ENCODE assay signal across 8 cellular contexts in genomic region chr2:219541611-219542180, GRCh38. TPM values are rescaled to one million over a fixed set of nuclear protein-coding genes. Genes with fewer than 3 reads are reported as not detected.
DNase-seq lines count a peak whose midpoint lies in the region; ATAC-seq, FAIRE-seq and TF ChIP-seq lines count a peak whose summit lies in the region.

No MANE protein-coding gene starts in this region.

- ATAC-seq in GM21723 (IDR thresholded peaks at IDR 0.05; ENCODE audit: unreplicated experiment) (peak; percentile 54), pancreas (peak; percentile 48 to 75 (median 66))

- no peaks in the 10 kb centered on the region for H3K9me3 ChIP-seq in pancreas
- H3K9me3 ChIP-seq in tibial nerve: no peaks in the 10 kb centered on the region

- TF ChIP-seq EP300 in tibial nerve (IDR thresholded peaks at IDR 0.05): peak in 1 of 2 donors; percentile 11

- peak; percentile 64 for DNase-seq in DMS79 treated with DMSO at 0.1 percent for 48 hours (lab: John Stamatoyannopoulos, UW)
- peak; percentile 91 for DNase-seq in KBM-7
- DNase-seq in RKO (ENCODE audit: low spot score): peak; percentile 77
- peak; percentile 80 for DNase-seq in activated effector memory CD4-positive, alpha-beta T cell treated with Interleukin-2 at 50 U/mL for 16 hours
- peak; percentile 36 for DNase-seq in foreskin melanocyte
- peak; percentile 87 to 98 (median 95) for DNase-seq in pancreas
- peak; percentile 41 to 67 for DNase-seq in tibial nerve (ENCODE audit: low spot score in 2 of 2)

- TF ChIP-seq CTCF in pancreas (IDR thresholded peaks at IDR 0.05) (peak; percentile 86 to 96 (median 93)), tibial nerve (IDR thresholded peaks at IDR 0.05) (peak; percentile 82 to 98 (median 90))

- H3K36me3 ChIP-seq in pancreas (peaks cover 2 to 26% (median 19%) of the 10 kb centered on the region in 3 donors), tibial nerve (peaks cover 0 to 26% (median 0%) of the 10 kb centered on the region in 3 donors)

- FAIRE-seq in pancreas (lab: Jason Lieb, UNC): no peak

- in situ Hi-C loops in KBM-7 (cut with MboI; ENCODE audit: low pct_unique_long_range_greater_than_20kb, low sequenced_read_pairs): no loop called here

- no peaks in the 10 kb centered on the region for H3K27me3 ChIP-seq in pancreas
- H3K27me3 ChIP-seq in tibial nerve: no peaks in the 10 kb centered on the region

- intact Hi-C loops in pancreas (cut with DNase I): loop anchor here in 2 of 3 donors (2.0 to 5.0 kb wide), 2 partner anchors 101 kb away; no protein-coding TSS in a partner anchor

- H3K4me3 ChIP-seq in pancreas: peak overlapping the region in 3 of 4 donors; percentile 79 to 92 (median 90)
- H3K4me3 ChIP-seq in tibial nerve: peak overlapping the region in 3 of 4 donors; percentile 17 to 30 (median 25)

- H3K4me1 ChIP-seq in pancreas (peaks cover 0 to 9% (median 5%) of the 10 kb centered on the region in 3 donors), tibial nerve (peaks cover 0 to 73% (median 41%) of the 10 kb centered on the region in 4 donors)

- H3K27ac ChIP-seq in pancreas: peak overlapping the region; percentile 5 to 98 (median 55)
- peak overlapping the region; percentile 41 to 97 (median 74) for H3K27ac ChIP-seq in tibial nerve

- no peak for TF ChIP-seq POLR2A in tibial nerve (IDR thresholded peaks at IDR 0.05)

- 5 to 6% methylated on average over 41 to 48 of the region's 48 CpGs for WGBS in pancreas, 2 donors
- 10 to 22% methylated on average over 17 to 29 of the region's 48 CpGs for WGBS in tibial nerve, 2 donors

RNA-seq across cellular contexts. Expression of gene CHPF, which starts 1.9 kb away (rescaled TPM):
- total RNA-seq in pancreas (100 to 1,000 TPM in 1 of 6 donors, 10 to 100 TPM in 5; 55.1 to 105 (median 68.5) TPM), tibial nerve (10 to 100 TPM; 51.3 to 91.2 (median 62.9) TPM)
- 10 to 100 TPM; 63.4 to 83.3 TPM for polyA plus RNA-seq in pancreas

RNA-seq across cellular contexts. Expression of gene TMEM198, which starts 2.1 kb away (rescaled TPM):
- 1 to 10 TPM; 2.6 to 7.1 (median 5.1) TPM for total RNA-seq in pancreas
- polyA plus RNA-seq in pancreas: 10 to 100 TPM in 1 of 2 donors, 1 to 10 TPM in 1; 9.0 to 13.3 TPM
- total RNA-seq in tibial nerve: 1 to 10 TPM; 1.6 to 2.4 (median 1.9) TPM

RNA-seq across cellular contexts. Expression of gene ASIC4, which starts 27.4 kb away (rescaled TPM):
- total RNA-seq in pancreas (under 1 TPM in 2 of 6 donors, not detected in 4; 0.04 to 0.09 TPM), tibial nerve (1 to 10 TPM in 1 of 4 donors, under 1 TPM in 1, not detected in 2; 0.42 to 3.0 TPM)
- under 1 TPM; 0.27 to 0.38 TPM for polyA plus RNA-seq in pancreas

RNA-seq across cellular contexts. Expression of gene OBSL1, which starts 29.6 kb away (rescaled TPM):
- 10 to 100 TPM; 54.7 to 94.5 (median 68.2) TPM for total RNA-seq in pancreas
- polyA plus RNA-seq in pancreas: 100 to 1,000 TPM; 270 to 332 TPM
- 100 to 1,000 TPM in 2 of 4 donors, 10 to 100 TPM in 2; 85.0 to 135 (median 98.3) TPM for total RNA-seq in tibial nerve

RNA-seq across cellular contexts. Expression of gene INHA, which starts 30.4 kb away (rescaled TPM):
- total RNA-seq in pancreas: 1 to 10 TPM in 5 of 6 donors, under 1 TPM in 1; 0.94 to 8.9 (median 3.9) TPM
- polyA plus RNA-seq in pancreas: 1 to 10 TPM; 3.5 to 4.1 TPM
- 1 to 10 TPM in 2 of 4 donors, not detected in 2; 1.1 to 1.4 TPM for total RNA-seq in tibial nerve

Comparison
In these comparisons a context has a peak if more than half of its experiments do, and no peak if none do; other contexts are left out.
1. Peak in every context shown above with its lines: DNase-seq, ATAC-seq, H3K4me3 ChIP-seq and H3K27ac ChIP-seq.
2. DNase-seq: peak in every context shown above with its lines; median percentile 95 in pancreas; 91 in KBM-7; 80 in activated effector memory CD4-positive, alpha-beta T cell treated with Interleukin-2 at 50 U/mL for 16 hours; 77 in RKO; 64 in DMS79 treated with DMSO at 0.1 percent for 48 hours; 54 in tibial nerve; 36 in foreskin melanocyte.